In the genomic region with DNA sequence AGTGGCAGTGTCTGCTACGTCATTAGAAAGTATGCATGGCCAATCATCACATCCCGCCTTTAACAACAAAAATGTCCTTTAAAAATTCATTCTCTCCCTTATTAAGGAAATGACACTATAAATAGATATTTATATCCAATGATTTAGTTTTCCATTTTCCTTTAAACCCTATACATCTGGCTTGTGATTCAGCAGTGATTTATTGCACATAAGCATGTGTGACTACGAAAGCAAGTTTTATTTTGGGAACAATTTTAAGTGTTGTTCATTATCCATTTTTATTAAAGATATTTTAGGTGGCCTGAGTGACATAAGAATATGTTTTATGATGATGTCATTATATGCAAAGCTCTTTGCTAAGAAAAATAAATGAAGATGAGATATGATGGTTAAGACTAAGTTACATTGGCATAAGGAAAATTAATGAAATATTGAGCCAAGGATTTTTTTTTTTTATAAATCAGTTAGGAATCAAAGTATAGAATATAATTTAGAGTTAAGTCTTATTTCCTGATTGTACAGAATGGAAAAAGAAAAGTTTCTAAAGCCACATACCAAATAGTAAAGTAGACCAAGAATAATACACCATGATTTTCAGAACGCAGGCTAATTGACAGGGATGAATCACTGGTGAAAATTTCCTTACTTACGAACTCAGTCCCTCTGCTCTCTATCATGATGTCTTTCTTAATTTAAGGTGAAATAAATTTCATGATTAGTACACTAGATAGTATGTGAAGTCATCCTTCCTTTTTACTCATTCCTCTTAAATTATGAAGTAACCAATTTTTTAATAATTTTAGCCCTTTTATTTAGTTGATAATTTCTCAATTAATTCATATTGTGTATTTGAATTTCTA, we compare ENCODE assay signal across 21 cellular contexts.
"Had no signal": no experiment of that assay in that cellular context is flagged by ENCODE, and none has a peak within 500 bp of the region (broad histone marks: within the 10 kb centered on the region; RNA-seq: fewer than 3 reads in every experiment).

No MANE protein-coding gene starts in this region.

- H3K4me1 ChIP-seq: lower lobe of right lung, suprapubic skin, transverse colon, upper lobe of right lung, uterus had no signal

- DNase-seq: cortex of kidney; hypothalamus; immature natural killer cell; islet precursor cell; left ventricle myocardium superior; lower lobe of right lung; natural killer cell; occipital lobe; ovary; stimulated activated CD4-positive, alpha-beta T cell treated with anti-CD3 and anti-CD28 coated beads, Interleukin-12 subunit alpha, Interleukin-12 subunit beta, amount 100 ng/mL, for 4 hours; stimulated activated CD4-positive, alpha-beta T cell treated with anti-CD3 and anti-CD28 coated beads, Interleukin-1b, Interleukin-23, amount 100 ng/mL, for 48 hours; stimulated activated CD4-positive, alpha-beta T cell treated with anti-CD3 and anti-CD28 coated beads, Interleukin-4, amount 100 ng/mL, for 1 hour; stimulated activated CD8-positive, alpha-beta memory T cell treated with anti-CD3 and anti-CD28 coated beads, Interleukin-4, amount 100 ng/mL, for 48 hours; stimulated activated naive CD4-positive, alpha-beta T cell; stimulated activated naive CD8-positive, alpha-beta T cell treated with anti-CD3 and anti-CD28 coated beads, Interleukin-15, amount 100 ng/mL, for 72 hours; transverse colon; upper lobe of right lung; uterus had no signal

- H3K4me3 ChIP-seq: lower lobe of right lung, ovary, smooth muscle cell, suprapubic skin, transverse colon, upper lobe of right lung, uterus had no signal

- H3K9me3 ChIP-seq: lower lobe of right lung, ovary, suprapubic skin, transverse colon, upper lobe of right lung, uterus had no signal

- H3K36me3 ChIP-seq: lower lobe of right lung, ovary, suprapubic skin, transverse colon, upper lobe of right lung, uterus had no signal

- ATAC-seq: left ventricle myocardium superior; lower lobe of right lung; natural killer cell; sciatic nerve; stimulated activated naive CD8-positive, alpha-beta T cell treated with anti-CD3 and anti-CD28 coated beads, Interleukin-15, amount 100 ng/mL, for 72 hours; upper lobe of right lung had no signal

- H3K27me3 ChIP-seq: ovary, suprapubic skin, transverse colon, upper lobe of right lung, uterus had no signal

- H3K27ac ChIP-seq: lower lobe of right lung, ovary, suprapubic skin, transverse colon, upper lobe of right lung, uterus had no signal
